ENCODE assay signal across 17 cellular contexts in the genomic region with DNA sequence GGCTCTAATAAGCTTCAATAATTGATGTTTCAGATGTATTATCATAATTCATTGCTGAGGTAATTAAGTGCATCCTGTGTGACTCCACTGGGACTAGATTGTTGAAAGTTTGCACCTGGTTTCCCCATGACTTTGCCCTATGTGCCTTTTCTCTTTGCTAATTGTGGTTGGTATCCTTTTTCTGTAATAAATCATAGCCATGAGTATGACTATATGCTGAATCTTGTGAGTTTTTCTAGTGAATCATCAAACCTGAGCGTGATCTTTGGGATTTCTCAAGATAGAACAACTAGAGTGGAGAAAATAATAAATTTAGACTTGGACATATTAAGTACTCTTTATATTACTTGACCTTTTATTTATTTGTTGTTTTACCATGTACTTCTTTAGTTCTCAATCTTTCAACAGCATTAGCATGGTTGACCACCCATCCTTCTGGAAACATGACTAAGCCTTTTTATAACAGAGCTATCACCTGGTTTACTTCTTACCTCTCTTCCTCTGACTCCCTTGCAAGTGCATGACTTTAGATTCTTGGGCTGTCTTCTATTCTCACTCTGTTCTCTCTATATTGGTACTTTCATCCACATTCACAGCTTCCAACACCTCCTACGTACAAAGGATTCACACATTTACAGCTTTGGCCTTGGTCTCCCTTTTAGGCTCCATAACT.
A peak's percentile ranks its signal among the peaks of the same experiment; 100 is the strongest.
DNase-seq lines count a peak whose midpoint lies in the region; FAIRE-seq and TF ChIP-seq lines count a peak whose summit lies in the region.
"Had no signal": no experiment of that assay in that cellular context is flagged by ENCODE, and none has a peak within 500 bp of the region (broad histone marks: within the 10 kb centered on the region; RNA-seq: fewer than 3 reads in every experiment).

No MANE protein-coding gene starts in this region.

- TF ChIP-seq POLR2A in H54 (IDR thresholded peaks at IDR 0.05; ENCODE audit: low read depth, low read length) = no peak

- H3K27me3 Mint-ChIP-seq in HFFc6 (ENCODE audit: insufficient read depth) = peaks cover 4% of the 10 kb centered on the region; the same call in 1 of the 2 replicates
- H3K27me3 Mint-ChIP-seq: activated CD8-positive, alpha-beta memory T cell treated with anti-CD3 and anti-CD28 coated beads, Interleukin-2, amount 10 ng/mL, durations not matched to agents 7 days and 5 days; central memory CD8-positive, alpha-beta T cell had no signal

- H3K9me3 Mint-ChIP-seq in HFFc6 = peaks cover 41% of the 10 kb centered on the region

- DNase-seq in HFFc6 (peak; percentile 90), amniotic stem cell (lab: John Stamatoyannopoulos, UW) (peak; percentile 21), fibroblast of pulmonary artery (ENCODE audit: low read depth) (peak; percentile 47), urothelium cell line (ENCODE audit: low spot score) (peak; percentile 12), SK-N-DZ (ENCODE audit: low spot score) (no peak), H54 (ENCODE audit: insufficient read length, low spot score) (no peak), GM19238 (ENCODE audit: insufficient read length, low spot score) (no peak)
- DNase-seq: activated CD8-positive, alpha-beta memory T cell treated with anti-CD3 and anti-CD28 coated beads, Interleukin-2, amount 10 ng/mL, durations not matched to agents 7 days and 5 days; activated naive CD4-positive, alpha-beta T cell; Calu3; NCI-H2227 treated with DMSO at 0.1 percent for 48 hours; OCI-M1; stomach had no signal

- FAIRE-seq in urothelium cell line (lab: Jason Lieb, UNC) (no peak), H54 (lab: Jason Lieb, UNC) (no peak)

- peaks cover 40% of the 10 kb centered on the region for H3K36me3 Mint-ChIP-seq in HFFc6 (ENCODE audit: low read depth)
- H3K36me3 Mint-ChIP-seq: activated CD8-positive, alpha-beta memory T cell treated with anti-CD3 and anti-CD28 coated beads, Interleukin-2, amount 10 ng/mL, durations not matched to agents 7 days and 5 days had no signal

- TF ChIP-seq CTCF in HFFc6 (IDR thresholded peaks at IDR 0.05) = no peak
- no peak for TF ChIP-seq CTCF in fibroblast of pulmonary artery (IDR thresholded peaks at IDR 0.05; ENCODE audit: low read length, missing control alignments)

- H3K4me3 ChIP-seq in fibroblast of pulmonary artery (replicated peaks; ENCODE audit: low read depth, low read length) = no peak overlapping the region
- H3K4me3 ChIP-seq: lung, skin epidermis, stomach had no signal

- peaks cover 27% of the 10 kb centered on the region for H3K4me1 Mint-ChIP-seq in HFFc6 (ENCODE audit: low read depth)
- H3K4me1 Mint-ChIP-seq: activated CD8-positive, alpha-beta memory T cell treated with anti-CD3 and anti-CD28 coated beads, Interleukin-2, amount 10 ng/mL, durations not matched to agents 7 days and 5 days; central memory CD8-positive, alpha-beta T cell had no signal

- peak overlapping the region; percentile 44 for H3K27ac Mint-ChIP-seq in HFFc6
- H3K27ac Mint-ChIP-seq: activated CD8-positive, alpha-beta memory T cell treated with anti-CD3 and anti-CD28 coated beads, Interleukin-2, amount 10 ng/mL, durations not matched to agents 7 days and 5 days; WTC11 had no signal

- no peak overlapping the region for H3K4me3 Mint-ChIP-seq in HFFc6
- H3K4me3 Mint-ChIP-seq: activated CD8-positive, alpha-beta memory T cell treated with anti-CD3 and anti-CD28 coated beads, Interleukin-2, amount 10 ng/mL, durations not matched to agents 7 days and 5 days; central memory CD8-positive, alpha-beta T cell; WTC11 had no signal

Comparison
In these comparisons a context has a peak if more than half of its experiments do, and no peak if none do; other contexts are left out.
1. DNase-seq: peak in HFFc6 (single experiment), amniotic stem cell (single experiment), fibroblast of pulmonary artery (single experiment) and urothelium cell line (single experiment); none in SK-N-DZ (single experiment), H54 (single experiment) and GM19238 (single experiment).